ENCODE assay signal across 1 cellular context in genomic region chr17:81244358-81245023, GRCh38.
TF ChIP-seq lines count a peak whose summit lies in the region.

No MANE protein-coding gene starts in this region.

TF ChIP-seq in HepG2, 621 proteins besides CTCF, POLR2A, EP300 and RAD21 (continued from another document and continues in another):
- TF ChIP-seq ZBTB46 (CRISPR knock-in tag; IDR thresholded peaks at IDR 0.05; ENCODE audit: borderline replicate concordance): 0 out of 2 replicates have a peak, but pooled peaks have one; percentile 21
- 0 out of 2 replicates have a peak, but pooled peaks have one; percentile 66 for TF ChIP-seq ZBTB34 (CRISPR knock-in tag; IDR thresholded peaks at IDR 0.05)
- TF ChIP-seq ZNF142 (CRISPR knock-in tag; IDR thresholded peaks at IDR 0.05): no peak
- TF ChIP-seq ZNF883 (CRISPR knock-in tag; IDR thresholded peaks at IDR 0.05; ENCODE audit: not compliant biosample characterization): peak; percentile 11
- 0 out of 2 replicates have a peak, but pooled peaks have one; percentile 19 for TF ChIP-seq ZNF749 (CRISPR knock-in tag; IDR thresholded peaks at IDR 0.05; ENCODE audit: borderline replicate concordance)
- TF ChIP-seq KDM6A (CRISPR knock-in tag; IDR thresholded peaks at IDR 0.05; ENCODE audit: low read depth): no peak
- peak; percentile 28; the same call in 1 of the 2 replicates for TF ChIP-seq SALL1 (CRISPR knock-in tag; IDR thresholded peaks at IDR 0.05)
- no peak for TF ChIP-seq HOXD1 (CRISPR knock-in tag; IDR thresholded peaks at IDR 0.05)
- TF ChIP-seq PRDM15 (CRISPR knock-in tag; IDR thresholded peaks at IDR 0.05): 0 out of 2 replicates have a peak, but pooled peaks have one; percentile 17
- peak; percentile 8; the same call in 1 of the 2 replicates for TF ChIP-seq ZNF574 (CRISPR knock-in tag; IDR thresholded peaks at IDR 0.05)
- TF ChIP-seq CCDC6 (CRISPR knock-in tag; IDR thresholded peaks at IDR 0.05): 0 out of 2 replicates have a peak, but pooled peaks have one; percentile 37
- TF ChIP-seq ZBTB4 (CRISPR knock-in tag; IDR thresholded peaks at IDR 0.05; ENCODE audit: borderline replicate concordance): peak; percentile 51; the same call in 1 of the 2 replicates
- no peak for TF ChIP-seq ZNF20 (CRISPR knock-in tag; IDR thresholded peaks at IDR 0.05)
- TF ChIP-seq ZNF496 (CRISPR knock-in tag; IDR thresholded peaks at IDR 0.05; ENCODE audit: insufficient replicate concordance): no peak
- TF ChIP-seq DPF2 (CRISPR knock-in tag; IDR thresholded peaks at IDR 0.05; ENCODE audit: borderline replicate concordance, low read depth): 0 out of 2 replicates have a peak, but pooled peaks have one; percentile 28
- 0 out of 2 replicates have a peak, but pooled peaks have one; percentile 26 for TF ChIP-seq ZFP82 (CRISPR knock-in tag; IDR thresholded peaks at IDR 0.05; ENCODE audit: borderline replicate concordance)
- TF ChIP-seq PCBP1 (IDR thresholded peaks at IDR 0.05; ENCODE audit: borderline replicate concordance, low read depth, low read length): 0 out of 2 replicates have a peak, but pooled peaks have one; percentile 31
- no peak for TF ChIP-seq ZNF709 (CRISPR knock-in tag; IDR thresholded peaks at IDR 0.05)
- no peak for TF ChIP-seq TCF12 (IDR thresholded peaks at IDR 0.05)
- TF ChIP-seq TCF12 (CRISPR knock-in tag; IDR thresholded peaks at IDR 0.05): no peak
- TF ChIP-seq AGO2 (optimal IDR thresholded peaks at IDR 0.05; ENCODE audit: low read depth, low read length): peak; percentile 98
- TF ChIP-seq ZNF230 (CRISPR knock-in tag; IDR thresholded peaks at IDR 0.05): no peak
- TF ChIP-seq LCORL (IDR thresholded peaks at IDR 0.05): no peak
- TF ChIP-seq LCORL (CRISPR knock-in tag; IDR thresholded peaks at IDR 0.05): 0 out of 2 replicates have a peak, but pooled peaks have one; percentile 34
- peak; percentile 26; the same call in 1 of the 2 replicates for TF ChIP-seq MTA1 (CRISPR knock-in tag; IDR thresholded peaks at IDR 0.05; ENCODE audit: borderline replicate concordance)
- TF ChIP-seq ZNF18 (CRISPR knock-in tag; IDR thresholded peaks at IDR 0.05; ENCODE audit: insufficient replicate concordance): no peak
- peak; percentile 27; the same call in 1 of the 2 replicates for TF ChIP-seq ISL2 (CRISPR knock-in tag; IDR thresholded peaks at IDR 0.05)
- TF ChIP-seq MAFF (IDR thresholded peaks at IDR 0.05; ENCODE audit: low read depth, low read length): no peak
- no peak for TF ChIP-seq ZXDC (CRISPR knock-in tag; IDR thresholded peaks at IDR 0.05)
- TF ChIP-seq NKX3-1 (CRISPR knock-in tag; IDR thresholded peaks at IDR 0.05): no peak
- TF ChIP-seq ZNF547 (CRISPR knock-in tag; IDR thresholded peaks at IDR 0.05): 0 out of 2 replicates have a peak, but pooled peaks have one; percentile 6
